ENCODE assay signal across 12 cellular contexts in the genomic region with DNA sequence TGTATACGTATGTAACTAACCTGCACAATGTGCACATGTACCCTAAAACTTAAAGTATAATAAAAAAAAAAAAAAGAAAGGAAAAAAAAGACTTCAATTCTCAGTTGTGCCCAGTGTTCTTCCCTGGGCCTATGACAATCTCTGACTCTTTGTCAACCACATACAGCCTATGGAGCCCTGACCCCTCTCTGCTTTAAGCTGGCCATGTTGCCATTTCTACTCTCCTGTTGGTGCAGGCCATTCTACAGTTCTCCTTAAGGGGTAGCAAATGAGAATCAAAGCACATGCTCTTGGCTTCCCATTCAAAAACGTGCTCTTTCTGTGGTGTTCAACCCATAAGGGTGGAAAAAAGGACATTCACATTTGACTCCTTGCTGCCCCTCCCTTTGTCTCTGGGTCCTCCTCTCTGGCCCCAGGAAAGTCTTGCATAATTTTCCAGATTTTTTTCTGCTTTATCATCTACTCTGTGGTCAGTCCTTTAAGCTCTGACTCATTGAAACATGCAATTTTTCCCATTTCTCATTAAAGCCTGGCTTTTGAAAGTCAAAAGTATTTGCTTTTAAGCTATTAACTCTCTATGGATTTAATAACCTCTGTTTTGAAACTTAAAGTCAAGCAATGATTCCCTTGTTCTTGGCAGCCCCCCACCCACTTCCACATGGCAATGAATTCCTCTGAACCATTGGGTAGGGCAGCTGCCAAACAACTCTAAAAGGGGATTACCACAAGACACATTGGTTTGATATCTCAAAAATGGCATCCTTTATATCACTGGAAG.
A peak's percentile ranks its signal among the peaks of the same experiment; 100 is the strongest.
DNase-seq lines count a peak whose midpoint lies in the region; ATAC-seq and TF ChIP-seq lines count a peak whose summit lies in the region.
"Had no signal": no experiment of that assay in that cellular context is flagged by ENCODE, and none has a peak within 500 bp of the region (broad histone marks: within the 10 kb centered on the region; RNA-seq: fewer than 3 reads in every experiment).

No MANE protein-coding gene starts in this region.

- no peak overlapping the region for H3K27ac Mint-ChIP-seq in natural killer cell treated with Interleukin-12 subunit alpha and Interleukin-12 subunit beta and Interleukin-15 and Interleukin-18, amount 100 ng/mL, for 72 hours

- H3K27me3 Mint-ChIP-seq in natural killer cell treated with Interleukin-12 subunit alpha and Interleukin-12 subunit beta and Interleukin-15 and Interleukin-18, amount 100 ng/mL, for 72 hours, result peaks cover 0 to 9% of the 10 kb centered on the region in 2 donors

- POLR2A ChIA-PET in AG04449 (lab: Yijun Ruan, JAX), result interaction anchor here (0.6 to 1.6 kb wide), 5 partner anchors 26 to 461 kb away, joined by 3 to 4 read pairs (median 3); no protein-coding TSS in a partner anchor

- DNase-seq in AG04449 (ENCODE audit: low read depth, low spot score), result peak; percentile 96
- DNase-seq in HT-29 (ENCODE audit: low spot score), result peak; percentile 12
- peak; percentile 97 for DNase-seq in adipocyte (ENCODE audit: low read depth)
- DNase-seq in iris pigment epithelial cell (ENCODE audit: low read depth), result peak; percentile 96
- DNase-seq in natural killer cell treated with Interleukin-12 subunit alpha and Interleukin-12 subunit beta and Interleukin-15 and Interleukin-18, amount 100 ng/mL, for 72 hours (ENCODE audit: low spot score), result no peak
- DNase-seq: COR-L47; stimulated activated naive CD4-positive, alpha-beta T cell treated with Interleukin-2 at 50 U/mL for 16 hours had no signal

- H3K4me1 Mint-ChIP-seq in natural killer cell treated with Interleukin-12 subunit alpha and Interleukin-12 subunit beta and Interleukin-15 and Interleukin-18, amount 100 ng/mL, for 72 hours (ENCODE audit: low read depth in 2 of 2), result no peaks in the 10 kb centered on the region
- H3K4me1 Mint-ChIP-seq: central memory CD8-positive, alpha-beta T cell had no signal

- peaks cover 5% of the 10 kb centered on the region for H3K36me3 Mint-ChIP-seq in natural killer cell treated with Interleukin-12 subunit alpha and Interleukin-12 subunit beta and Interleukin-15 and Interleukin-18, amount 100 ng/mL, for 72 hours

- peaks cover 5% of the 10 kb centered on the region for H3K9me3 Mint-ChIP-seq in natural killer cell treated with Interleukin-12 subunit alpha and Interleukin-12 subunit beta and Interleukin-15 and Interleukin-18, amount 100 ng/mL, for 72 hours
- H3K9me3 Mint-ChIP-seq: central memory CD8-positive, alpha-beta T cell had no signal

- no peaks in the 10 kb centered on the region for H3K9me3 ChIP-seq in adipocyte (ENCODE audit: control insufficient read depth, low read length)

- H3K4me3 Mint-ChIP-seq in natural killer cell treated with Interleukin-12 subunit alpha and Interleukin-12 subunit beta and Interleukin-15 and Interleukin-18, amount 100 ng/mL, for 72 hours, result no peak overlapping the region
- H3K4me3 Mint-ChIP-seq: central memory CD8-positive, alpha-beta T cell had no signal

- CTCF ChIA-PET in AG04449 (lab: Yijun Ruan, JAX), result interaction anchor here (1.1 to 1.7 kb wide), 2 partner anchors 26 to 27 kb away, joined by 3 to 5 read pairs; no protein-coding TSS in a partner anchor

- peaks cover 11% of the 10 kb centered on the region for H3K4me1 ChIP-seq in adipocyte (ENCODE audit: control insufficient read depth, insufficient read depth, low read length)

- peak overlapping the region; percentile 57 for H3K9ac ChIP-seq in adipocyte (ENCODE audit: low read length)

- ATAC-seq in GM19395 (IDR thresholded peaks at IDR 0.05; ENCODE audit: unreplicated experiment), result no peak
- ATAC-seq in HG03571 (IDR thresholded peaks at IDR 0.05; ENCODE audit: unreplicated experiment), result no peak
- ATAC-seq in natural killer cell treated with Interleukin-12 subunit alpha and Interleukin-12 subunit beta and Interleukin-15 and Interleukin-18, amount 100 ng/mL, for 72 hours, result no peak
- no peak for ATAC-seq in GM21825 (IDR thresholded peaks at IDR 0.05; ENCODE audit: unreplicated experiment)
- ATAC-seq: Panc1 had no signal

- TF ChIP-seq CTCF in AG04449 (IDR thresholded peaks at IDR 0.05; ENCODE audit: insufficient read depth, low read length, missing control alignments), result no peak

- no peaks in the 10 kb centered on the region for H3K36me3 ChIP-seq in adipocyte (ENCODE audit: control insufficient read depth, insufficient read depth, low read length, severe bottlenecking)

- H3K27me3 ChIP-seq in adipocyte (replicated peaks; ENCODE audit: control insufficient read depth, insufficient read depth, low read length), result no peaks in the 10 kb centered on the region

- H3K4me3 ChIP-seq in AG04449 (ENCODE audit: low read depth, low read length) (no peak overlapping the region), adipocyte (ENCODE audit: low read length) (no peak overlapping the region)
